Comparison of ENCODE assay signal across 10 cellular contexts in genomic region chr4:78566834-78567501, GRCh38. TPM values are rescaled to one million over a fixed set of nuclear protein-coding genes. Genes with fewer than 3 reads are reported as not detected.
A peak's percentile ranks its signal among the peaks of the same experiment; 100 is the strongest.
DNase-seq lines count a peak whose midpoint lies in the region; ATAC-seq and TF ChIP-seq lines count a peak whose summit lies in the region.
"Had no signal": no experiment of that assay in that cellular context is flagged by ENCODE, and none has a peak within 500 bp of the region (broad histone marks: within the 10 kb centered on the region; RNA-seq: fewer than 3 reads in every experiment).

No MANE protein-coding gene starts in this region.

- TF ChIP-seq POLR2A in HCT116 (IDR thresholded peaks at IDR 0.05; ENCODE audit: borderline replicate concordance, extremely low read depth, insufficient read depth, insufficient read length): no peak

- DNase-seq in HCT116 (ENCODE audit: low read depth, low spot score) (no peak), lower lobe of right lung (no peak), RKO (ENCODE audit: low spot score) (no peak), NCI-H2227 (lab: John Stamatoyannopoulos, UW; ENCODE audit: unreplicated experiment) (no peak), D341Med (ENCODE audit: low spot score) (no peak)
- no peak for DNase-seq in effector memory CD4-positive, alpha-beta T cell
- DNase-seq: DMS53, naive B cell had no signal

- H3K79me2 ChIP-seq in HCT116 (ENCODE audit: insufficient read depth, low read length): peaks cover 68% of the 10 kb centered on the region

- H3K9me3 ChIP-seq in HCT116 (ENCODE audit: control insufficient read depth in 1 of 2, insufficient read depth in 1 of 2, low read depth in 1 of 2, low read length in 2 of 2) (no peaks in the 10 kb centered on the region), lower lobe of right lung (no peaks in the 10 kb centered on the region)
- H3K9me3 ChIP-seq in effector memory CD4-positive, alpha-beta T cell (ENCODE audit: control insufficient read depth, low read length): no peaks in the 10 kb centered on the region

- no peaks in the 10 kb centered on the region for H3K9me2 ChIP-seq in HCT116 (ENCODE audit: insufficient read depth)

- intact Hi-C loops in HCT116 (cut with micrococcal nuclease) (loop anchor here (5.0 kb wide), 1 partner anchor 510 kb away; the partner anchor contains the start of gene FRAS1), lower lobe of right lung (cut with DNase I) (no loop called here)

- H3K4me2 ChIP-seq in HCT116 (ENCODE audit: low read length): peak overlapping the region; percentile 75

- ATAC-seq in GM18867 (IDR thresholded peaks at IDR 0.05; ENCODE audit: unreplicated experiment) (peak; percentile 77), HCT116 (peak; percentile 25), HG03575 (IDR thresholded peaks at IDR 0.05; ENCODE audit: extremely low read depth, insufficient number of reproducible peaks, low FRiP score, unreplicated experiment) (peak; percentile 66), lower lobe of right lung (no peak)

- H3K36me3 ChIP-seq in HCT116 (ENCODE audit: control insufficient read depth in 1 of 2, insufficient read depth in 2 of 2, low read length in 2 of 2) (peaks cover 0 to 18% of the 10 kb centered on the region in 2 experiments; a peak in 1 of 4 replicates), lower lobe of right lung (no peaks in the 10 kb centered on the region)
- no peaks in the 10 kb centered on the region for H3K36me3 ChIP-seq in effector memory CD4-positive, alpha-beta T cell (ENCODE audit: control insufficient read depth, insufficient read depth, low read length)

- H3K4me3 ChIP-seq in HCT116 (replicated peaks in 1 of 2; ENCODE audit: low read depth in 1 of 2, low read length in 2 of 2) (no peak overlapping the region), lower lobe of right lung (no peak overlapping the region)
- no peak overlapping the region for H3K4me3 ChIP-seq in effector memory CD4-positive, alpha-beta T cell (ENCODE audit: insufficient read depth, low read depth, low read length, poor library complexity, severe bottlenecking)

- no peak for TF ChIP-seq CTCF in HCT116 (IDR thresholded peaks at IDR 0.05 in 2 of 3, conservative IDR thresholded peaks at IDR 0.05 in 1 of 3; ENCODE audit: borderline replicate concordance in 1 of 3, insufficient read depth in 1 of 3, low read depth in 2 of 3, low read length in 2 of 3)
- no peak for TF ChIP-seq CTCF in lower lobe of right lung (IDR thresholded peaks at IDR 0.05)

- no peak for TF ChIP-seq RAD21 in HCT116 (IDR thresholded peaks at IDR 0.05; ENCODE audit: low read depth)

- CTCF ChIA-PET in HCT116 (lab: Charles Lee): no interaction called here

- H3K9ac ChIP-seq in HCT116 (ENCODE audit: low read length): peak overlapping the region; percentile 62

- POLR2A ChIA-PET in HCT116 (lab: Charles Lee): interaction anchor here (1.1 to 3.5 kb wide), 2 partner anchors 16 to 217 kb away, joined by 3 to 17 read pairs; partner anchors contain the start of gene ANXA3

- H3K4me1 ChIP-seq in HCT116 (ENCODE audit: control insufficient read depth in 1 of 2, insufficient read depth in 2 of 2, low read length in 2 of 2): peaks cover 88% of the 10 kb centered on the region in 2 experiments
- peaks cover 37% of the 10 kb centered on the region for H3K4me1 ChIP-seq in lower lobe of right lung
- no peaks in the 10 kb centered on the region for H3K4me1 ChIP-seq in effector memory CD4-positive, alpha-beta T cell (ENCODE audit: control insufficient read depth, insufficient read depth, low read length, poor library complexity, severe bottlenecking)

- H3K27ac ChIP-seq in HCT116 (ENCODE audit: low read depth, low read length) (peak overlapping the region; percentile 100), lower lobe of right lung (peak overlapping the region; percentile 50)
- no peak overlapping the region for H3K27ac ChIP-seq in effector memory CD4-positive, alpha-beta T cell (ENCODE audit: insufficient read depth, low read length, poor library complexity, severe bottlenecking)

- H4K20me1 ChIP-seq in HCT116 (ENCODE audit: insufficient read depth): no peaks in the 10 kb centered on the region

- BruUV-seq in HCT116 (replicated peaks; lab: Mats Ljungman, UMichigan): no TSS peak

- RAD21 ChIA-PET in HCT116 (lab: Charles Lee; ENCODE audit: low non-redundant PET in 1 of 2, low total read pairs in 2 of 2, uncharacterized antibody in 2 of 2, unreplicated experiment in 2 of 2): no interaction called here

- no peak overlapping the region for H2AFZ ChIP-seq in HCT116 (ENCODE audit: low read depth, low read length, poor library complexity, severe bottlenecking)

- H3K27me3 ChIP-seq in HCT116 (ENCODE audit: insufficient read depth, low read length) (no peaks in the 10 kb centered on the region), lower lobe of right lung (ENCODE audit: low read depth) (no peaks in the 10 kb centered on the region)
- H3K27me3 ChIP-seq in effector memory CD4-positive, alpha-beta T cell (replicated peaks; ENCODE audit: control insufficient read depth, insufficient read depth, low read length, poor library complexity, severe bottlenecking): no peaks in the 10 kb centered on the region

TF ChIP-seq in HCT116, 20 proteins besides CTCF, POLR2A, EP300 and RAD21:
- TF ChIP-seq TCF7L2 (IDR thresholded peaks at IDR 0.05; ENCODE audit: borderline replicate concordance, extremely low read depth, insufficient read depth, insufficient read length): no peak
- TF ChIP-seq EZH2phosphoT487 (IDR thresholded peaks at IDR 0.05; ENCODE audit: borderline replicate concordance): no peak
- peak; percentile 23 for TF ChIP-seq POLR2AphosphoS5 (IDR thresholded peaks at IDR 0.05; ENCODE audit: low read depth, low read length)
TF ChIP-seq in HCT116: peak in this region for 1.

RNA-seq across cellular contexts. Expression of gene ANXA3, which starts 15.4 kb away (rescaled TPM):
- total RNA-seq in HCT116 (2021; ENCODE audit: unreplicated experiment) (158 TPM), lower lobe of right lung (148 TPM)
- polyA plus RNA-seq in HCT116 (2012): 112 and 134 TPM in 2 replicates

Comparison
In these comparisons a context has a peak if more than half of its experiments do, and no peak if none do; other contexts are left out.
1. ATAC-seq: peak in GM18867 (single experiment), HCT116 (single experiment) and HG03575 (single experiment); none in lower lobe of right lung (0 of 2).